3 cellular contexts compared by ENCODE assay signal in the genomic region with DNA sequence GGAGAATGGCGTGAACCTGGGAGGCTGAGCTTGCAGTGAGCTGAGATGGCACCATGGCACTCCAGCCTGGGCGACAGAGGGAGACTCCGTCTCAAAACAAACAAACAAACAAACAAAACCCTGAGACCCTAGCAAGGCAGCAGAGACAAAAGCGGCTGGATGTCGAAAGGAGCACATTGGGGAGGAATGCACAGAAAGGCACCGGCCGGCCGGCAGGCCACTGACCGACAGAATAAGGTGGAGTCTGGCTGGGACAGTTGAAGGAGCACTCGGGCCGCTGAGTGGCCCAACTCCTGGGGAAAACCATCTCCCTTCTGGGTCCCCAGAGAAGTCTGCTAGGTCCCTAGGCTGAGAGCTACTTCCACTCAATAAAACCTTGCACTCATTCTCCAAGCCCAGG.
"Had no signal": no experiment of that assay in that cellular context is flagged by ENCODE, and none has a peak within 500 bp of the region (broad histone marks: within the 10 kb centered on the region; RNA-seq: fewer than 3 reads in every experiment).

No MANE protein-coding gene starts in this region.

- H3K4me3 ChIP-seq: GM12878 had no signal

- DNase-seq: GDM1, GF-D8 had no signal

- ATAC-seq: GM12878 had no signal
